19 cellular contexts compared by ENCODE assay signal in the genomic region with DNA sequence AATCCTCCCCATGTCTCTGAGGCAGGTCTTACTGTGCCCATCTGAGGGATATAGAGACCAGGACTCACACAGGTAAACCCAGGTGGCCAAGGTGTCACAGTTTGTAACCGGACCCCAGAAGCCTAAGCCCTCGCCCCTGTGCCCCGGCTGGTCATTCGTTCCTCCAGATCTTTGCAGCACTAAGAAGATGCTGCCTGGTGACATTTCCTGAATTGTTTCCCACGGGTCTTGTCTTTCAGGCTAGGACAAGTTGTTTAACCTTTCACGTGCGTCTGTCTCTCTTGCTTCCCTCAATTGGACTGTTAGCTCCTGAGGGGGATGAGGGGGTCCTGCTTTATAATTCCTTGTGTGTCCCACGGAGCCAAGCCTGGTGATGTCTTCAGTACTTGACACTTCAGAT.
A peak's percentile ranks its signal among the peaks of the same experiment; 100 is the strongest.
DNase-seq lines count a peak whose midpoint lies in the region; ATAC-seq, FAIRE-seq and TF ChIP-seq lines count a peak whose summit lies in the region.
"Had no signal": no experiment of that assay in that cellular context is flagged by ENCODE, and none has a peak within 500 bp of the region (broad histone marks: within the 10 kb centered on the region; RNA-seq: fewer than 3 reads in every experiment).

No MANE protein-coding gene starts in this region.

- H3K9me3 Mint-ChIP-seq in brain, result peaks cover 0 to 3% (median 0%) of the 10 kb centered on the region in 5 experiments
- H3K9me3 Mint-ChIP-seq in stimulated activated naive CD8-positive, alpha-beta T cell treated with anti-CD3 and anti-CD28 coated beads, Interleukin-15, amount 100 ng/mL, for 72 hours, result no peaks in the 10 kb centered on the region
- H3K9me3 Mint-ChIP-seq: activated naive CD4-positive, alpha-beta T cell treated with anti-CD3 and anti-CD28 coated beads, Interleukin-2, amount 50 U/mL, for 24 hours; activated T-helper 1 cell treated with anti-CD3 and anti-CD28 coated beads, Interleukin-12 subunit alpha, Interleukin-12 subunit beta, Interleukin-2, Interleukin-4 antibody, amounts not matched to agents 30 ng/mL and 10 ng/mL and 1 ng/mL, durations not matched to agents 14 hours and 24 hours and 36 hours; endodermal cell had no signal

- intact Hi-C loops in HepG2 (cut with micrococcal nuclease; ENCODE audit: unreplicated experiment), result no loop called here
- intact Hi-C loops in mucosa of descending colon (cut with DNase I, micrococcal nuclease), result no loop called here

- TF ChIP-seq POLR2A in HepG2 (IDR thresholded peaks at IDR 0.05; ENCODE audit: insufficient read depth in 1 of 2, low read depth in 2 of 2, low read length in 2 of 2), result no peak
- TF ChIP-seq POLR2A in GM12891 (IDR thresholded peaks at IDR 0.05; ENCODE audit: low read depth, low read length), result no peak

- DNase-seq in HepG2 (ENCODE audit: low spot score), result no peak
- peak in 2 of 3 donors; percentile 24 to 46 for DNase-seq in mucosa of descending colon
- no peak for DNase-seq in stimulated activated naive CD8-positive, alpha-beta T cell treated with anti-CD3 and anti-CD28 coated beads, Interleukin-15, amount 100 ng/mL, for 72 hours
- DNase-seq in GM12891 (ENCODE audit: insufficient read length, low spot score), result no peak
- DNase-seq: endodermal cell; esophagus squamous epithelium; kidney; stimulated activated CD4-positive, alpha-beta T cell treated with anti-CD3 and anti-CD28 coated beads, Interleukin-1b, Interleukin-23, amount 100 ng/mL, for 48 hours; uterus had no signal

- no peak overlapping the region for H3K4me2 ChIP-seq in HepG2 (ENCODE audit: low read depth, low read length)

- H3K27ac ChIP-seq in liver (ENCODE audit: low read depth in 1 of 2, low read length in 2 of 2) (peak overlapping the region; percentile 2 to 38), HepG2 (ENCODE audit: extremely low read length, insufficient read depth, low read length) (no peak overlapping the region)
- H3K27ac ChIP-seq: neutrophil had no signal

- H3K36me3 Mint-ChIP-seq in brain, result no peaks in the 10 kb centered on the region
- H3K36me3 Mint-ChIP-seq: activated naive CD4-positive, alpha-beta T cell treated with anti-CD3 and anti-CD28 coated beads, Interleukin-2, amount 50 U/mL, for 24 hours had no signal

- no peaks in the 10 kb centered on the region for H3K9me3 ChIP-seq in liver (ENCODE audit: control insufficient read depth in 4 of 4, low read length in 3 of 4)
- no peaks in the 10 kb centered on the region for H3K9me3 ChIP-seq in HepG2 (ENCODE audit: low read length)
- no peaks in the 10 kb centered on the region for H3K9me3 ChIP-seq in mucosa of descending colon
- H3K9me3 ChIP-seq: BE2C, esophagus squamous epithelium, HAP-1, neutrophil, uterus had no signal

- TF ChIP-seq EP300 in HepG2 (IDR thresholded peaks at IDR 0.05; ENCODE audit: low read depth in 2 of 2, low read length in 2 of 2) (no peak), HepG2 (CRISPR knock-in tag; IDR thresholded peaks at IDR 0.05; ENCODE audit: borderline replicate concordance) (no peak)

- H3K4me1 ChIP-seq in liver (ENCODE audit: control insufficient read depth in 4 of 4, insufficient read depth in 4 of 4, low read length in 3 of 4), result peaks cover 10 to 47% (median 43%) of the 10 kb centered on the region in 4 donors
- no peaks in the 10 kb centered on the region; the same call in 1 of the 2 replicates for H3K4me1 ChIP-seq in HepG2 (ENCODE audit: insufficient read depth, low read length)
- H3K4me1 ChIP-seq in mucosa of descending colon (ENCODE audit: low read depth), result peaks cover 11% of the 10 kb centered on the region
- H3K4me1 ChIP-seq: HAP-1, uterus had no signal

- peaks cover 66% of the 10 kb centered on the region for H3K4me1 Mint-ChIP-seq in brain
- H3K4me1 Mint-ChIP-seq in stimulated activated naive CD8-positive, alpha-beta T cell treated with anti-CD3 and anti-CD28 coated beads, Interleukin-15, amount 100 ng/mL, for 72 hours, result no peaks in the 10 kb centered on the region
- H3K4me1 Mint-ChIP-seq: activated naive CD4-positive, alpha-beta T cell treated with anti-CD3 and anti-CD28 coated beads, Interleukin-2, amount 50 U/mL, for 24 hours; endodermal cell had no signal

- peak overlapping the region in 4 of 5 experiments; percentile 16 to 90 (median 68) for H3K27ac Mint-ChIP-seq in brain
- no peak overlapping the region for H3K27ac Mint-ChIP-seq in stimulated activated naive CD8-positive, alpha-beta T cell treated with anti-CD3 and anti-CD28 coated beads, Interleukin-15, amount 100 ng/mL, for 72 hours
- H3K27ac Mint-ChIP-seq: activated naive CD4-positive, alpha-beta T cell treated with anti-CD3 and anti-CD28 coated beads, Interleukin-2, amount 50 U/mL, for 24 hours; activated T-helper 1 cell treated with anti-CD3 and anti-CD28 coated beads, Interleukin-12 subunit alpha, Interleukin-12 subunit beta, Interleukin-2, Interleukin-4 antibody, amounts not matched to agents 30 ng/mL and 10 ng/mL and 1 ng/mL, durations not matched to agents 14 hours and 24 hours and 36 hours; endodermal cell; progenitor cell of endocrine pancreas had no signal

- WGBS in liver, result 47% methylated on average over 8 of the region's 8 CpGs
- WGBS in HepG2 (ENCODE audit: low lambda C conversion rate), result 7% methylated on average over 6 of the region's 8 CpGs

- no peak overlapping the region for H2AFZ ChIP-seq in HepG2 (ENCODE audit: low read length)

- no peaks in the 10 kb centered on the region for H3K79me2 ChIP-seq in HepG2 (ENCODE audit: insufficient read depth, low read length)

- TF ChIP-seq CTCF in liver (IDR thresholded peaks at IDR 0.05; ENCODE audit: low read depth, low read length, missing input control) (no peak), HepG2 (CRISPR knock-in tag; IDR thresholded peaks at IDR 0.05) (no peak), brain (conservative IDR thresholded peaks at IDR 0.05) (no peak), mucosa of descending colon (IDR thresholded peaks at IDR 0.05) (no peak)

- H3K9ac ChIP-seq in liver (ENCODE audit: low read depth in 1 of 2, low read length in 2 of 2), result no peak overlapping the region
- H3K9ac ChIP-seq in HepG2 (ENCODE audit: insufficient read depth, low read depth, low read length), result no peak overlapping the region

- H3K27me3 ChIP-seq in liver (ENCODE audit: control insufficient read depth in 4 of 4, insufficient read depth in 4 of 4, low read length in 3 of 4) (no peaks in the 10 kb centered on the region), HepG2 (ENCODE audit: control insufficient read depth in 1 of 2, insufficient read depth in 2 of 2, low read length in 2 of 2) (peaks cover 0 to 4% of the 10 kb centered on the region in 2 experiments; a peak in 1 of 5 replicates)
- H3K27me3 ChIP-seq: BE2C, uterus had no signal

- TF ChIP-seq RAD21 in liver (IDR thresholded peaks at IDR 0.05), result no peak
- no peak for TF ChIP-seq RAD21 in HepG2 (CRISPR knock-in tag; IDR thresholded peaks at IDR 0.05)

- no peak overlapping the region for H3K4me3 ChIP-seq in liver (ENCODE audit: low read depth in 1 of 3, low read length in 3 of 3)
- no peak overlapping the region for H3K4me3 ChIP-seq in HepG2 (replicated peaks in 1 of 3; ENCODE audit: insufficient read depth in 1 of 3, low read depth in 2 of 3, low read length in 3 of 3)
- no peak overlapping the region for H3K4me3 ChIP-seq in mucosa of descending colon
- H3K4me3 ChIP-seq: esophagus squamous epithelium, HAP-1, uterus had no signal

- CTCF ChIA-PET in HepG2 (lab: Yijun Ruan, JAX; ENCODE audit: low intra/inter-chr PET ratio, low total read pairs), result no interaction called here

- POLR2A ChIA-PET in HepG2 (lab: Yijun Ruan, JAX), result no interaction called here

- H3K36me3 ChIP-seq in liver (ENCODE audit: control insufficient read depth in 4 of 4, insufficient read depth in 3 of 4, low read depth in 1 of 4, low read length in 3 of 4) (no peaks in the 10 kb centered on the region), HepG2 (replicated peaks in 1 of 2; ENCODE audit: control insufficient read depth in 1 of 2, insufficient read depth in 2 of 2, low read length in 2 of 2) (no peaks in the 10 kb centered on the region), mucosa of descending colon (ENCODE audit: low read depth) (no peaks in the 10 kb centered on the region)
- H3K36me3 ChIP-seq: BE2C, esophagus squamous epithelium, HAP-1, neutrophil, uterus had no signal

- no peaks in the 10 kb centered on the region for H4K20me1 ChIP-seq in HepG2 (ENCODE audit: insufficient read depth, low read length)

- in situ Hi-C loops in HepG2 (cut with HindIII; ENCODE audit: extremely low pct_ligation_motif_present, low pct_unique_long_range_greater_than_20kb), result no loop called here

- no TSS peak for BruUV-seq in HepG2 (replicated peaks; lab: Mats Ljungman, UMichigan)

- H3K27me3 Mint-ChIP-seq in brain, result peaks cover 3% of the 10 kb centered on the region
- H3K27me3 Mint-ChIP-seq in stimulated activated naive CD8-positive, alpha-beta T cell treated with anti-CD3 and anti-CD28 coated beads, Interleukin-15, amount 100 ng/mL, for 72 hours, result peaks cover 13% of the 10 kb centered on the region
- H3K27me3 Mint-ChIP-seq: activated naive CD4-positive, alpha-beta T cell treated with anti-CD3 and anti-CD28 coated beads, Interleukin-2, amount 50 U/mL, for 24 hours had no signal

- H3K4me3 Mint-ChIP-seq in brain, result no peak overlapping the region
- H3K4me3 Mint-ChIP-seq in stimulated activated naive CD8-positive, alpha-beta T cell treated with anti-CD3 and anti-CD28 coated beads, Interleukin-15, amount 100 ng/mL, for 72 hours, result no peak overlapping the region
- H3K4me3 Mint-ChIP-seq: activated naive CD4-positive, alpha-beta T cell treated with anti-CD3 and anti-CD28 coated beads, Interleukin-2, amount 50 U/mL, for 24 hours; activated T-helper 1 cell treated with anti-CD3 and anti-CD28 coated beads, Interleukin-12 subunit alpha, Interleukin-12 subunit beta, Interleukin-2, Interleukin-4 antibody, amounts not matched to agents 30 ng/mL and 10 ng/mL and 1 ng/mL, durations not matched to agents 14 hours and 24 hours and 36 hours; endodermal cell had no signal

- no peak for ATAC-seq in HepG2
- peak; percentile 28 for ATAC-seq in mucosa of descending colon
- no peak for ATAC-seq in stimulated activated naive CD8-positive, alpha-beta T cell treated with anti-CD3 and anti-CD28 coated beads, Interleukin-15, amount 100 ng/mL, for 72 hours
- ATAC-seq in GM19467 (IDR thresholded peaks at IDR 0.05; ENCODE audit: unreplicated experiment), result no peak
- no peak for ATAC-seq in HG03139 (IDR thresholded peaks at IDR 0.05; ENCODE audit: unreplicated experiment)

- FAIRE-seq in HepG2 (lab: Jason Lieb, UNC) (no peak), GM12891 (lab: Jason Lieb, UNC) (no peak)
- FAIRE-seq: kidney had no signal

TF ChIP-seq in HepG2, 621 proteins besides CTCF, POLR2A, EP300 and RAD21 (continues in another document):
- TF ChIP-seq ZNF263 (CRISPR knock-in tag; IDR thresholded peaks at IDR 0.05), result no peak

TF ChIP-seq in GM12891, 5 proteins besides CTCF, POLR2A, EP300 and RAD21:
- TF ChIP-seq POLR2AphosphoS5 (IDR thresholded peaks at IDR 0.05; ENCODE audit: low read depth, low read length) (no peak), TAF1 (IDR thresholded peaks at IDR 0.05; ENCODE audit: low read depth, low read length) (no peak), SPI1 (IDR thresholded peaks at IDR 0.05; ENCODE audit: low read depth, low read length) (no peak), PAX5 (IDR thresholded peaks at IDR 0.05; ENCODE audit: insufficient read depth, low read length, severe bottlenecking) (no peak), POU2F2 (IDR thresholded peaks at IDR 0.05; ENCODE audit: low read depth, low read length) (no peak)
TF ChIP-seq in GM12891: peak in this region for 0.

Comparison
In these comparisons a context has a peak if more than half of its experiments do, and no peak if none do; other contexts are left out.
1. DNase-seq: peak in mucosa of descending colon (2 of 3); none in HepG2 (single experiment), stimulated activated naive CD8-positive, alpha-beta T cell treated with anti-CD3 and anti-CD28 coated beads, Interleukin-15, amount 100 ng/mL, for 72 hours (0 of 2) and GM12891 (single experiment).
2. H3K27ac Mint-ChIP-seq: peak in brain (4 of 5); none in stimulated activated naive CD8-positive, alpha-beta T cell treated with anti-CD3 and anti-CD28 coated beads, Interleukin-15, amount 100 ng/mL, for 72 hours (0 of 2).